ENCODE assay signal across 22 cellular contexts in the genomic region with DNA sequence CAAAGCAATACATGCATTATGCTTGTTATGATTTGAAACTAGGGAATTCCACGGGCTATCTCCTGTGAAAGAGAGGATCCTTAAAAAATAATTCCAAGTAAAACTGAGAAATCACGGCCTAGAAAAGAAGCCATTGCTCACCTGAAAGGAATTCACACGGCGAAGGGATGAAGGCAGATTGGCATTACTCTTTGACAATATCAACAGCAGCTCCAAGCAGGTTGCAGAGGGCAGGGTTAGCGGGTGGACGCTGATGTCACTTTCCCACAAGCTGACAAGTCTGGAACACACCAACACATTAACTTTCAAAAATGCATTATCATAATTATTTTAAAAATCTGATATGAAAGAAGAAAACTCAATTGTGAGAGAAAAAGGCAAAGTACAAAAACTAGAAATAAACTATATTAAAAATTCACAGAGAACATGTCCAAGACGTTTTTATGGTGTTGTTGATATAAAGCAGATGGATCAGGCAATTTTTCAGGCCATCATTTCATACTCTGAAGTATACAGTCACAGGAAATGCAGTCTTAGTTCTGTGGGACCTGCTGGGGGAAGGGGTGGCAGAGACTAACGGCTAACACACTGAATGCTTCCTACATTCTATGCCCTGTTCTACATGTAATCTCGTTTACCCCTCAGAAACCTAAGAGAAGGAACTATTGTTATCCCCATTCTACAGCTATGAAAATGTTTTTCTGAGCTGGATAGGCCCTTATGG.
A peak's percentile ranks its signal among the peaks of the same experiment; 100 is the strongest.
DNase-seq lines count a peak whose midpoint lies in the region; TF ChIP-seq lines count a peak whose summit lies in the region.
"Had no signal": no experiment of that assay in that cellular context is flagged by ENCODE, and none has a peak within 500 bp of the region (broad histone marks: within the 10 kb centered on the region; RNA-seq: fewer than 3 reads in every experiment).

No MANE protein-coding gene starts in this region.

- no peaks in the 10 kb centered on the region for H3K36me3 ChIP-seq in adipocyte (ENCODE audit: control insufficient read depth, insufficient read depth, low read length, severe bottlenecking)
- H3K36me3 ChIP-seq: BLaER1 treated with 17β-estradiol and CSF1 and Interleukin-3, amounts not matched to agents 10 nM and 100 nM; HAP-1; left ventricle myocardium inferior; suprapubic skin had no signal

- no peaks in the 10 kb centered on the region for H3K27me3 ChIP-seq in adipocyte (replicated peaks; ENCODE audit: control insufficient read depth, insufficient read depth, low read length)
- H3K27me3 ChIP-seq: BLaER1 treated with 17β-estradiol and CSF1 and Interleukin-3, amounts not matched to agents 10 nM and 100 nM; suprapubic skin had no signal

- CTCF ChIA-PET in Calu3 (lab: Charles Lee): no interaction called here

- no peak for TF ChIP-seq CTCF in Calu3 (IDR thresholded peaks at IDR 0.05; ENCODE audit: unreplicated experiment)

- no peak overlapping the region for H3K9ac ChIP-seq in adipocyte (ENCODE audit: low read length)
- H3K9ac ChIP-seq: BLaER1 treated with 17β-estradiol and CSF1 and Interleukin-3, amounts not matched to agents 10 nM and 100 nM had no signal

- H3K4me1 ChIP-seq in adipocyte (ENCODE audit: control insufficient read depth, insufficient read depth, low read length): peaks cover 22% of the 10 kb centered on the region
- H3K4me1 ChIP-seq: HAP-1, suprapubic skin had no signal

- no peak overlapping the region for H3K4me3 Mint-ChIP-seq in Calu3 (ENCODE audit: low read depth, unreplicated experiment)

- no peaks in the 10 kb centered on the region for H3K27me3 Mint-ChIP-seq in Calu3 (ENCODE audit: unreplicated experiment)

- H3K27ac Mint-ChIP-seq in Calu3 (ENCODE audit: unreplicated experiment): no peak overlapping the region

- intact Hi-C loops in Calu3 (cut with micrococcal nuclease; ENCODE audit: unreplicated experiment): no loop called here

- no peaks in the 10 kb centered on the region for H3K4me1 Mint-ChIP-seq in Calu3 (ENCODE audit: low read depth, unreplicated experiment)

- BruUV-seq in Calu3 (replicated peaks; lab: Mats Ljungman, UMichigan): no TSS peak

- H3K9me3 ChIP-seq in adipocyte (ENCODE audit: control insufficient read depth, low read length): no peaks in the 10 kb centered on the region
- H3K9me3 ChIP-seq: BLaER1 treated with 17β-estradiol and CSF1 and Interleukin-3, amounts not matched to agents 10 nM and 100 nM; HAP-1; left ventricle myocardium inferior; suprapubic skin had no signal

- no peaks in the 10 kb centered on the region for H3K36me3 Mint-ChIP-seq in Calu3 (ENCODE audit: insufficient read depth, unreplicated experiment)

- peak; percentile 47 for DNase-seq in Jurkat, Clone E6-1 (ENCODE audit: low read depth, low spot score)
- DNase-seq in adipocyte (ENCODE audit: low read depth): no peak
- DNase-seq in left kidney (ENCODE audit: low read depth, low spot score): peak; percentile 45
- no peak for DNase-seq in stimulated activated CD4-positive, alpha-beta T cell treated with anti-CD3 and anti-CD28 coated beads, Interleukin-4, amount 100 ng/mL, for 1 hour
- no peak for DNase-seq in NCI-H2107 treated with DMSO at 0.1 percent for 48 hours (lab: John Stamatoyannopoulos, UW; ENCODE audit: unreplicated experiment)
- no peak for DNase-seq in HT-29 (ENCODE audit: low spot score)
- no peak for DNase-seq in Calu3
- DNase-seq: activated CD4-positive, alpha-beta T cell treated with anti-CD3 and anti-CD28 coated beads for 1 hour; activated effector memory CD4-positive, alpha-beta T cell treated with anti-CD3 and anti-CD28 coated beads, Interleukin-2, amount 50 U/mL, for 16 hours; amygdala; DMS 273 treated with DMSO at 0.1 percent for 48 hours; effector CD4-positive, alpha-beta T cell; left ventricle myocardium inferior; MM.1S; NCI-H187; NCI-H446; stimulated activated CD4-positive, alpha-beta T cell treated with anti-CD3 and anti-CD28 coated beads, Interleukin-4, amount 100 ng/mL, for 4 hours; stimulated activated CD8-positive, alpha-beta memory T cell treated with anti-CD3 and anti-CD28 coated beads, Interleukin-4, amount 100 ng/mL, for 48 hours; T-helper 9 cell had no signal

- H3K9me3 Mint-ChIP-seq in Calu3 (ENCODE audit: low read depth, unreplicated experiment): no peaks in the 10 kb centered on the region

- no peak overlapping the region for H3K4me3 ChIP-seq in Jurkat, Clone E6-1 (ENCODE audit: low read length)
- peak overlapping the region; percentile 20 for H3K4me3 ChIP-seq in adipocyte (ENCODE audit: low read length)
- H3K4me3 ChIP-seq: BLaER1 treated with 17β-estradiol and CSF1 and Interleukin-3, amounts not matched to agents 10 nM and 100 nM; HAP-1; left ventricle myocardium inferior; suprapubic skin had no signal

Comparison
In these comparisons a context has a peak if more than half of its experiments do, and no peak if none do; other contexts are left out.
1. DNase-seq: peak in Jurkat, Clone E6-1 (single experiment) and left kidney (single experiment); none in adipocyte (single experiment), stimulated activated CD4-positive, alpha-beta T cell treated with anti-CD3 and anti-CD28 coated beads, Interleukin-4, amount 100 ng/mL, for 1 hour (single experiment), NCI-H2107 treated with DMSO at 0.1 percent for 48 hours (single experiment), HT-29 (single experiment) and Calu3 (single experiment).